8 cellular contexts compared by ENCODE assay signal in the genomic region with DNA sequence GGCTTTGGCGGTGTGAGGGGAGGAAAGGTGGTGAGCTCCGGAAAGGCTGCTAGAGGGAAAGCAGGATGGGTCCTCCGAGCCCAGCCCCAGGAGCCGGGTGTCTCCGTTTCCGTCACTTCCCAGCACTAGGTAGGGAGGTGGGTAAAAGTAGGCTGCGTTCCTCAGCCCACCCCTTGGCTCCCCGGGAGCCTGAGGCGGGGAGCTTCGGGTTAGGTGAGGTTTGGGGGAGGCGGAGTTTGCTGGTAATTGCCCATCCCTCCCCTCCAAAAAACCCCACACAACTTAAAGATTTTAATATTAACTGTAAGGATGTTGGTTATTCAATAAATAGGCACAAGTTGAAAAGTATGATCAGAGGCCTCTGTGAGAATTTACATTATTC. TPM values are rescaled to one million over a fixed set of nuclear protein-coding genes. Genes with fewer than 3 reads are reported as not detected.
DNase-seq lines count a peak whose midpoint lies in the region; ATAC-seq, FAIRE-seq and TF ChIP-seq lines count a peak whose summit lies in the region.

No MANE protein-coding gene starts in this region.

- DNase-seq in H1 (ENCODE audit: low read depth in 1 of 2, low spot score in 2 of 2), result no peak
- no peak for DNase-seq in pancreas
- no peak for DNase-seq in stimulated activated CD8-positive, alpha-beta memory T cell treated with anti-CD3 and anti-CD28 coated beads, Interleukin-4, amount 100 ng/mL, for 48 hours
- DNase-seq in SKM-1 treated with dmso at 0.1 percent for 144 hours (lab: John Stamatoyannopoulos, UW; ENCODE audit: unreplicated experiment), result no peak
- DNase-seq in DMS79 treated with DMSO at 0.1 percent for 48 hours (lab: John Stamatoyannopoulos, UW), result no peak

- peak overlapping the region; percentile 85 for H3K56ac ChIP-seq in H1 (replicated peaks; ENCODE audit: insufficient read length, low read depth, low read length)

- CTCF ChIA-PET in H1 (lab: Charles Lee; ENCODE audit: partially characterized antibody), result interaction anchor here (0.6 kb wide), 1 partner anchor 11 kb away, joined by 3 read pairs; no protein-coding TSS in a partner anchor

- POLR2A ChIA-PET in H1 (lab: Charles Lee; ENCODE audit: partially characterized antibody), result interaction anchor here (0.8 to 1.3 kb wide), 5 partner anchors 8 to 163 kb away, joined by 3 to 6 read pairs (median 3); partner anchors contain the start of gene CHN1

- H3K4ac ChIP-seq in H1 (replicated peaks; ENCODE audit: insufficient read length, low read depth, low read length), result no peak overlapping the region

- WGBS in H1 (ENCODE audit: extremely low coverage in 1 of 2, insufficient coverage in 1 of 2, insufficient read length in 1 of 2, insufficient replicate concordance in 2 of 2, low coverage in 1 of 2, low lambda C conversion rate in 2 of 2, missing lambda C conversion rate in 1 of 2), 2 experiments, result 2% methylated on average over 7 of the region's 11 CpGs; no CpG with 5 or more reads in 1 of the 2 experiments
- WGBS in pancreas, 2 donors, result 0 to 1% methylated on average over 11 of the region's 11 CpGs

- H3K79me2 ChIP-seq in KMS-11 (ENCODE audit: insufficient read depth, low read depth) (peaks cover 40% of the 10 kb centered on the region), H1 (ENCODE audit: control insufficient read depth in 1 of 2, insufficient read depth in 2 of 2, low read length in 2 of 2) (peaks cover 12 to 47% of the 10 kb centered on the region in 2 experiments)

- H3K27ac ChIP-seq in KMS-11 (peak overlapping the region; percentile 41), H1 (ENCODE audit: low read depth, low read length) (peak overlapping the region; percentile 66; the same call in 1 of the 2 replicates), pancreas (peak overlapping the region; percentile 35 to 94 (median 90))

- no peak for TF ChIP-seq CTCF in KMS-11 (conservative IDR thresholded peaks at IDR 0.05; ENCODE audit: low read depth, low read length)
- TF ChIP-seq CTCF in H1 (IDR thresholded peaks at IDR 0.05; ENCODE audit: control extremely low read depth in 1 of 3, insufficient read depth in 1 of 3, low read depth in 1 of 3, low read length in 3 of 3), result no peak
- no peak for TF ChIP-seq CTCF in pancreas (IDR thresholded peaks at IDR 0.05)

- H3K23ac ChIP-seq in H1 (ENCODE audit: insufficient read length), result no peak overlapping the region

- no peak overlapping the region for H2BK120ac ChIP-seq in H1 (replicated peaks; ENCODE audit: low read depth, low read length)

- no peaks in the 10 kb centered on the region; the same call in 1 of the 2 replicates for H3K79me1 ChIP-seq in H1 (ENCODE audit: low read depth, low read length)

- H4K8ac ChIP-seq in H1 (ENCODE audit: extremely low read depth, insufficient read depth, low read length), result peak overlapping the region; percentile 96; the same call in 1 of the 2 replicates

- H2AFZ ChIP-seq in KMS-11 (ENCODE audit: low read depth) (peak overlapping the region; percentile 61; the same call in 1 of the 2 replicates), H1 (ENCODE audit: low read length) (peak overlapping the region; percentile 61; the same call in 1 of the 2 replicates)

- H3K9me3 ChIP-seq in H1 (ENCODE audit: insufficient read depth in 2 of 2, low read depth in 1 of 2, low read length in 1 of 2), result no peaks in the 10 kb centered on the region; a peak in 1 of 4 replicates
- H3K9me3 ChIP-seq in pancreas, result no peaks in the 10 kb centered on the region

- H4K91ac ChIP-seq in H1 (replicated peaks; ENCODE audit: insufficient read length, low read length), result no peak overlapping the region

- no peak overlapping the region for H2BK15ac ChIP-seq in H1 (ENCODE audit: low read length)

- H3K4me2 ChIP-seq in KMS-11 (peak overlapping the region; percentile 89), H1 (ENCODE audit: insufficient read depth in 1 of 2, low read depth in 2 of 2, low read length in 2 of 2) (peak overlapping the region; percentile 58 to 83)

- no peak overlapping the region; the same call in 1 of the 2 replicates for H2BK5ac ChIP-seq in H1 (ENCODE audit: low read depth, low read length)

- H2BK20ac ChIP-seq in H1 (ENCODE audit: low read length), result no peak overlapping the region

- H2AK5ac ChIP-seq in H1 (ENCODE audit: low read depth, low read length), result no peak overlapping the region

- FAIRE-seq in H1 (lab: Jason Lieb, UNC), result no peak
- no peak for FAIRE-seq in pancreas (lab: Jason Lieb, UNC)

- H3K18ac ChIP-seq in H1 (ENCODE audit: extremely low read depth, low read length), result peak overlapping the region; percentile 60; the same call in 1 of the 2 replicates

- H3K23me2 ChIP-seq in H1 (ENCODE audit: low read depth, low read length), result no peaks in the 10 kb centered on the region

- peak overlapping the region; percentile 91 for H3K4me3 ChIP-seq in GM08714 (ENCODE audit: low read length)
- peak overlapping the region; percentile 18 for H3K4me3 ChIP-seq in KMS-11 (IDR thresholded peaks at IDR 0.05; ENCODE audit: insufficient read depth, low read depth, low read length)
- H3K4me3 ChIP-seq in H1 (ENCODE audit: extremely low read depth in 1 of 4, insufficient read depth in 2 of 4, low read depth in 3 of 4, low read length in 4 of 4), result peak overlapping the region; percentile 82 to 91 (median 88)
- H3K4me3 ChIP-seq in pancreas, result peak overlapping the region; percentile 61 to 94 (median 91)

- H3K14ac ChIP-seq in H1 (ENCODE audit: insufficient read length), result no peak overlapping the region

- intact Hi-C loops in pancreas (cut with DNase I), result no loop called here

- H3K27me3 ChIP-seq in KMS-11 (ENCODE audit: insufficient read depth, low read depth) (no peaks in the 10 kb centered on the region), H1 (replicated peaks in 1 of 4; ENCODE audit: control insufficient read depth in 3 of 4, extremely low read depth in 1 of 4, insufficient read depth in 3 of 4, low read length in 3 of 4) (no peaks in the 10 kb centered on the region), pancreas (no peaks in the 10 kb centered on the region)

- no peaks in the 10 kb centered on the region for H3K36me3 ChIP-seq in KMS-11 (ENCODE audit: insufficient read depth)
- H3K36me3 ChIP-seq in H1 (ENCODE audit: control insufficient read depth in 2 of 4, insufficient read depth in 4 of 4, low read length in 3 of 4), result no peaks in the 10 kb centered on the region; a peak in 1 of 8 replicates
- no peaks in the 10 kb centered on the region for H3K36me3 ChIP-seq in pancreas

- peaks cover 55% of the 10 kb centered on the region for H3K4me1 ChIP-seq in KMS-11 (ENCODE audit: low read depth, poor library complexity, severe bottlenecking)
- no peaks in the 10 kb centered on the region for H3K4me1 ChIP-seq in H1 (replicated peaks in 1 of 4; ENCODE audit: control insufficient read depth in 3 of 4, insufficient read depth in 4 of 4, low read length in 3 of 4)
- peaks cover 0 to 23% (median 14%) of the 10 kb centered on the region in 3 donors for H3K4me1 ChIP-seq in pancreas

- peak overlapping the region; percentile 87 for H4K5ac ChIP-seq in H1 (ENCODE audit: insufficient read length, low read depth, low read length)

- no peak overlapping the region for H2BK12ac ChIP-seq in H1 (ENCODE audit: low read depth, low read length)

- peak overlapping the region; percentile 56; the same call in 1 of the 2 replicates for H3K9ac ChIP-seq in KMS-11
- peak overlapping the region; percentile 81 to 96 (median 82) for H3K9ac ChIP-seq in H1 (replicated peaks in 1 of 4; ENCODE audit: extremely low read depth in 1 of 4, low read depth in 3 of 4, low read length in 3 of 4)

- H4K20me1 ChIP-seq in KMS-11 (ENCODE audit: insufficient read depth) (no peaks in the 10 kb centered on the region), H1 (replicated peaks in 1 of 2; ENCODE audit: control insufficient read depth in 1 of 2, insufficient read depth in 2 of 2, low read length in 2 of 2) (no peaks in the 10 kb centered on the region)

- TF ChIP-seq POLR2A in H1 (IDR thresholded peaks at IDR 0.05; ENCODE audit: control extremely low read depth in 1 of 2, low read depth in 2 of 2, low read length in 2 of 2), result peak in 1 of 2 experiments; percentile 76; a peak in 1 of 3 replicates

- TF ChIP-seq RAD21 in H1 (IDR thresholded peaks at IDR 0.05 in 1 of 2, conservative IDR thresholded peaks at IDR 0.05 in 1 of 2; ENCODE audit: low read depth in 2 of 2, low read length in 2 of 2), result no peak

- ATAC-seq in GM21576 (IDR thresholded peaks at IDR 0.05; ENCODE audit: unreplicated experiment) (peak; percentile 18), pancreas (peak in 1 of 4 donors; percentile 22)

- TF ChIP-seq EP300 in H1 (IDR thresholded peaks at IDR 0.05; ENCODE audit: borderline replicate concordance in 1 of 2, low read depth in 2 of 2, low read length in 2 of 2), result no peak

TF ChIP-seq in H1, 55 proteins besides CTCF, POLR2A, EP300 and RAD21 (continues in another document):
- TF ChIP-seq CHD2 (IDR thresholded peaks at IDR 0.05; ENCODE audit: low read length) (no peak), BRCA1 (IDR thresholded peaks at IDR 0.05; ENCODE audit: low read depth, low read length) (no peak), EZH2 (IDR thresholded peaks at IDR 0.05; ENCODE audit: low read depth, low read length, severe bottlenecking) (no peak), PHF8 (conservative IDR thresholded peaks at IDR 0.05; ENCODE audit: low read depth, low read length) (peak; percentile 56)

RNA-seq across cellular contexts. Expression of gene ATF2, which starts 0.6 kb away (rescaled TPM):
- total RNA-seq in H1 (2021; fragmentation: NEBNext Ultra II Directional; extraction: Animal tissue kit (Norgen Biotek cat#: 25700)), result 43.1 and 46.5 TPM in 2 replicates
- polyA plus RNA-seq in H1 (2011; rRNA removed), result 17.5 and 31.2 TPM in 2 replicates
- 24.1 TPM for polyA plus RNA-seq in H1 (2011; cell fraction: cytosol; rRNA removed)
- 29.7 TPM for polyA plus RNA-seq in H1 (2011; cell fraction: nucleus; rRNA removed)
- 18.9 to 32.9 TPM (median 24.9 TPM) in 4 replicates for polyA plus RNA-seq in H1 (2012, experiment 1 of 2)
- 1.3 TPM for polyA plus RNA-seq in H1 (2012, experiment 2 of 2)
- 21.0 TPM for polyA plus RNA-seq in H1 (2013, experiment 1 of 2)
- 21.7 TPM for polyA plus RNA-seq in H1 (2013, experiment 2 of 2)
- 123 and 172 TPM in 2 replicates for polyA minus RNA-seq in H1 (2011; rRNA and poly(A)+ RNA removed)
- 41.2 TPM for polyA minus RNA-seq in H1 (2011; cell fraction: cytosol; rRNA and poly(A)+ RNA removed)
- polyA minus RNA-seq in H1 (2011; cell fraction: nucleus; rRNA and poly(A)+ RNA removed), result 149 TPM
- total RNA-seq in pancreas, result 10 to 100 TPM; 18.0 to 36.1 (median 24.7) TPM
- 10 to 100 TPM in 1 of 2 donors, 1 to 10 TPM in 1; 7.9 to 14.0 TPM for polyA plus RNA-seq in pancreas

RNA-seq across cellular contexts. Expression of gene ATP5MC3, which starts 13.0 kb away (rescaled TPM):
- 320 and 327 TPM in 2 replicates for total RNA-seq in H1 (2021; fragmentation: NEBNext Ultra II Directional; extraction: Animal tissue kit (Norgen Biotek cat#: 25700))
- polyA plus RNA-seq in H1 (2011; rRNA removed) (500 and 856 TPM in 2 replicates), pancreas (100 to 1,000 TPM in 1 of 2 donors, 10 to 100 TPM in 1; 45.0 to 118 TPM)
- 561 TPM for polyA plus RNA-seq in H1 (2011; cell fraction: cytosol; rRNA removed)
- polyA plus RNA-seq in H1 (2011; cell fraction: nucleus; rRNA removed), result 153 TPM
- 400 to 492 TPM (median 430 TPM) in 4 replicates for polyA plus RNA-seq in H1 (2012, experiment 1 of 2)
- polyA plus RNA-seq in H1 (2012, experiment 2 of 2), result 488 TPM
- 358 TPM for polyA plus RNA-seq in H1 (2013, experiment 1 of 2)
- polyA plus RNA-seq in H1 (2013, experiment 2 of 2), result 374 TPM
- 187 and 206 TPM in 2 replicates for polyA minus RNA-seq in H1 (2011; rRNA and poly(A)+ RNA removed)
- polyA minus RNA-seq in H1 (2011; cell fraction: cytosol; rRNA and poly(A)+ RNA removed), result 113 TPM
- polyA minus RNA-seq in H1 (2011; cell fraction: nucleus; rRNA and poly(A)+ RNA removed), result 89.8 TPM
- total RNA-seq in pancreas, result 10 to 100 TPM; 36.8 to 74.6 (median 66.2) TPM

Comparison
In these comparisons a context has a peak if more than half of its experiments do, and no peak if none do; other contexts are left out.
1. H3K4me3 ChIP-seq: peak in every context shown above with its lines; median percentile 91 in GM08714; 91 in pancreas; 88 in H1; 18 in KMS-11.